Comparison of ENCODE assay signal across 9 cellular contexts in genomic region chr1:32241011-32241763, GRCh38. TPM values are rescaled to one million over a fixed set of nuclear protein-coding genes. Genes with fewer than 3 reads are reported as not detected.
DNase-seq lines count a peak whose midpoint lies in the region; ATAC-seq and TF ChIP-seq lines count a peak whose summit lies in the region.
"Had no signal": no experiment of that assay in that cellular context is flagged by ENCODE, and none has a peak within 500 bp of the region (broad histone marks: within the 10 kb centered on the region; RNA-seq: fewer than 3 reads in every experiment).

No MANE protein-coding gene starts in this region.

- no peaks in the 10 kb centered on the region for H3K36me3 ChIP-seq in Loucy (ENCODE audit: insufficient read depth, low read length)
- H3K36me3 ChIP-seq in esophagus muscularis mucosa, result no peaks in the 10 kb centered on the region
- no peaks in the 10 kb centered on the region for H3K36me3 ChIP-seq in mucosa of rectum (ENCODE audit: control insufficient read depth in 2 of 2, insufficient read depth in 2 of 2, low read length in 2 of 2)
- no peaks in the 10 kb centered on the region for H3K36me3 ChIP-seq in thyroid gland

- no peaks in the 10 kb centered on the region for H3K4me1 ChIP-seq in Loucy (ENCODE audit: insufficient read depth, low read length, poor library complexity, severe bottlenecking)
- peaks cover 28 to 47% (median 37%) of the 10 kb centered on the region in 4 donors for H3K4me1 ChIP-seq in esophagus muscularis mucosa
- H3K4me1 ChIP-seq in mucosa of rectum (ENCODE audit: control insufficient read depth in 2 of 2, insufficient read depth in 2 of 2, low read length in 2 of 2), result peaks cover 3 to 13% of the 10 kb centered on the region in 2 donors
- peaks cover 15 to 28% of the 10 kb centered on the region in 2 donors for H3K4me1 ChIP-seq in thyroid gland

- WGBS in esophagus muscularis mucosa, result 3% methylated on average over 22 of the region's 54 CpGs
- 0% methylated on average over 4 to 9 of the region's 54 CpGs for WGBS in thyroid gland, 2 donors

- POLR2A ChIA-PET in activated CD4-positive, alpha-beta T cell treated with anti-CD3 and anti-CD28 coated beads, Interleukin-2, amount 10 ng/mL, durations not matched to agents 7 days and 5 days (lab: Charles Lee), result interaction anchor here (0.8 to 1.2 kb wide), 2 partner anchors 8 to 13 kb away, joined by 3 to 5 read pairs; no protein-coding TSS in a partner anchor

- peaks cover 3% of the 10 kb centered on the region; the same call in 1 of the 2 replicates for H3F3A ChIP-seq in Loucy (ENCODE audit: low read depth)

- no peaks in the 10 kb centered on the region for H3K9me3 Mint-ChIP-seq in activated CD4-positive, alpha-beta T cell treated with anti-CD3 and anti-CD28 coated beads, Interleukin-2, amount 10 ng/mL, durations not matched to agents 7 days and 5 days

- no peaks in the 10 kb centered on the region for H3K27me3 Mint-ChIP-seq in activated CD4-positive, alpha-beta T cell treated with anti-CD3 and anti-CD28 coated beads, Interleukin-2, amount 10 ng/mL, durations not matched to agents 7 days and 5 days

- ATAC-seq in GM21576 (IDR thresholded peaks at IDR 0.05; ENCODE audit: unreplicated experiment), result no peak

- DNase-seq in stimulated activated CD4-positive, alpha-beta T cell treated with anti-CD3 and anti-CD28 coated beads, Interleukin-12 subunit alpha, Interleukin-12 subunit beta, amount 100 ng/mL, for 4 hours, result peak; percentile 47
- no peak for DNase-seq in stimulated activated CD4-positive, alpha-beta T cell treated with anti-CD3 and anti-CD28 coated beads, Interleukin-4, amount 100 ng/mL, for 4 hours
- peak; percentile 33 for DNase-seq in activated CD4-positive, alpha-beta T cell treated with anti-CD3 and anti-CD28 coated beads, Interleukin-2, amount 10 ng/mL, durations not matched to agents 7 days and 5 days
- DNase-seq in esophagus muscularis mucosa (ENCODE audit: extremely low spot score), result no peak
- peak; percentile 92 to 93 for DNase-seq in thyroid gland

- no peaks in the 10 kb centered on the region for H3K9me2 ChIP-seq in Loucy (replicated peaks; ENCODE audit: low read depth, low read length)

- no peaks in the 10 kb centered on the region for H4K20me1 ChIP-seq in Loucy (ENCODE audit: insufficient read depth, low read length, poor library complexity, severe bottlenecking)

- H3K27ac ChIP-seq in esophagus muscularis mucosa (replicated peaks in 1 of 4) (peak overlapping the region; percentile 73 to 85 (median 82)), mucosa of rectum (ENCODE audit: low read depth in 2 of 2, low read length in 2 of 2) (peak overlapping the region; percentile 75 to 76), thyroid gland (peak overlapping the region; percentile 75 to 95 (median 83))

- H3K27ac Mint-ChIP-seq in activated CD4-positive, alpha-beta T cell treated with anti-CD3 and anti-CD28 coated beads, Interleukin-2, amount 10 ng/mL, durations not matched to agents 7 days and 5 days, result peak overlapping the region; percentile 57

- no peaks in the 10 kb centered on the region for H3K27me3 ChIP-seq in Loucy (ENCODE audit: insufficient read depth, low read length, poor library complexity, severe bottlenecking)
- no peaks in the 10 kb centered on the region for H3K27me3 ChIP-seq in esophagus muscularis mucosa
- no peaks in the 10 kb centered on the region for H3K27me3 ChIP-seq in mucosa of rectum (ENCODE audit: control insufficient read depth in 2 of 2, insufficient read depth in 2 of 2, low read length in 2 of 2)
- no peaks in the 10 kb centered on the region for H3K27me3 ChIP-seq in thyroid gland

- peak overlapping the region; percentile 82 for H2AFZ ChIP-seq in Loucy (ENCODE audit: low read length)

- H3K9ac ChIP-seq in Loucy (ENCODE audit: low read depth, low read length, poor library complexity, severe bottlenecking) (peak overlapping the region; percentile 55), mucosa of rectum (ENCODE audit: low read depth in 1 of 2, low read length in 2 of 2) (peak overlapping the region; percentile 72)

- H3K4me3 ChIP-seq in Loucy (ENCODE audit: low read length, poor library complexity, severe bottlenecking) (peak overlapping the region; percentile 69), esophagus muscularis mucosa (peak overlapping the region; percentile 63 to 67 (median 67)), mucosa of rectum (ENCODE audit: low read length in 2 of 2) (peak overlapping the region; percentile 83 to 86), thyroid gland (replicated peaks in 1 of 3) (peak overlapping the region; percentile 33 to 51 (median 38))

- H3K9me3 ChIP-seq in Loucy (ENCODE audit: insufficient read depth, low read depth, low read length), result no peaks in the 10 kb centered on the region
- no peaks in the 10 kb centered on the region for H3K9me3 ChIP-seq in esophagus muscularis mucosa
- H3K9me3 ChIP-seq in mucosa of rectum (ENCODE audit: control insufficient read depth in 2 of 2, low read length in 2 of 2), result no peaks in the 10 kb centered on the region
- no peaks in the 10 kb centered on the region for H3K9me3 ChIP-seq in thyroid gland

- H3K4me2 ChIP-seq in Loucy (ENCODE audit: low read depth, low read length, poor library complexity, severe bottlenecking), result peak overlapping the region; percentile 76

- intact Hi-C loops in esophagus muscularis mucosa (cut with DNase I), result no loop called here
- intact Hi-C loops in thyroid gland (cut with DNase I), result no loop called here

- CTCF ChIA-PET in activated CD4-positive, alpha-beta T cell treated with anti-CD3 and anti-CD28 coated beads, Interleukin-2, amount 10 ng/mL, durations not matched to agents 7 days and 5 days (lab: Charles Lee), result interaction anchor here (0.6 to 3.4 kb wide), 12 partner anchors 7 to 131 kb away, joined by 3 to 29 read pairs (median 4); partner anchors contain the start of genes FAM167B, HDAC1 and LCK

- H3K4me1 Mint-ChIP-seq in activated CD4-positive, alpha-beta T cell treated with anti-CD3 and anti-CD28 coated beads, Interleukin-2, amount 10 ng/mL, durations not matched to agents 7 days and 5 days, result peaks cover 38% of the 10 kb centered on the region

- TF ChIP-seq EP300 in esophagus muscularis mucosa (IDR thresholded peaks at IDR 0.05), result no peak

- no peaks in the 10 kb centered on the region for H3K36me3 Mint-ChIP-seq in activated CD4-positive, alpha-beta T cell treated with anti-CD3 and anti-CD28 coated beads, Interleukin-2, amount 10 ng/mL, durations not matched to agents 7 days and 5 days (ENCODE audit: low read depth)

- H3K79me2 ChIP-seq in Loucy (ENCODE audit: insufficient read depth, low read length), result no peaks in the 10 kb centered on the region

- H3K4me3 Mint-ChIP-seq in activated CD4-positive, alpha-beta T cell treated with anti-CD3 and anti-CD28 coated beads, Interleukin-2, amount 10 ng/mL, durations not matched to agents 7 days and 5 days, result peak overlapping the region; percentile 78

- TF ChIP-seq CTCF in Loucy (conservative IDR thresholded peaks at IDR 0.05; ENCODE audit: low read length) (no peak), esophagus muscularis mucosa (IDR thresholded peaks at IDR 0.05) (no peak), thyroid gland (IDR thresholded peaks at IDR 0.05) (peak in 1 of 6 experiments; percentile 1)

- TF ChIP-seq POLR2A in esophagus muscularis mucosa (IDR thresholded peaks at IDR 0.05; ENCODE audit: low read depth) (no peak), thyroid gland (IDR thresholded peaks at IDR 0.05) (peak in 1 of 2 donors; percentile 51)

RNA-seq across cellular contexts. Expression of gene FAM167B, which starts 5.8 kb away (rescaled TPM):
- total RNA-seq in activated CD4-positive, alpha-beta T cell treated with anti-CD3 and anti-CD28 coated beads, Interleukin-2, amount 10 ng/mL, durations not matched to agents 7 days and 5 days, result under 1 TPM; 0.58 to 0.87 TPM
- total RNA-seq in esophagus muscularis mucosa, result 1 to 10 TPM in 3 of 4 donors, under 1 TPM in 1; 0.83 to 6.7 (median 4.7) TPM
- 1 to 10 TPM; 3.6 to 5.6 (median 4.1) TPM for total RNA-seq in thyroid gland

RNA-seq across cellular contexts. Expression of gene LCK, which starts 9.9 kb away (rescaled TPM):
- total RNA-seq in activated CD4-positive, alpha-beta T cell treated with anti-CD3 and anti-CD28 coated beads, Interleukin-2, amount 10 ng/mL, durations not matched to agents 7 days and 5 days, result 100 to 1,000 TPM; 434 to 495 TPM
- 1 to 10 TPM in 2 of 4 donors, under 1 TPM in 2; 0.42 to 2.8 (median 1.1) TPM for total RNA-seq in esophagus muscularis mucosa
- total RNA-seq in thyroid gland, result 1 to 10 TPM; 2.2 to 4.0 (median 3.5) TPM

RNA-seq across cellular contexts. Expression of gene EIF3I, which starts 19.0 kb away (rescaled TPM):
- 100 to 1,000 TPM; 173 to 176 TPM for total RNA-seq in activated CD4-positive, alpha-beta T cell treated with anti-CD3 and anti-CD28 coated beads, Interleukin-2, amount 10 ng/mL, durations not matched to agents 7 days and 5 days
- total RNA-seq in esophagus muscularis mucosa (100 to 1,000 TPM; 141 to 214 (median 167) TPM), thyroid gland (100 to 1,000 TPM; 193 to 383 (median 216) TPM)

RNA-seq across cellular contexts. Expression of gene TMEM234, which starts 19.0 kb away (rescaled TPM):
- total RNA-seq in activated CD4-positive, alpha-beta T cell treated with anti-CD3 and anti-CD28 coated beads, Interleukin-2, amount 10 ng/mL, durations not matched to agents 7 days and 5 days, result 10 to 100 TPM; 13.2 to 15.0 TPM
- 1 to 10 TPM; 6.6 to 10.0 (median 8.2) TPM for total RNA-seq in esophagus muscularis mucosa
- total RNA-seq in thyroid gland, result 10 to 100 TPM; 38.4 to 52.8 (median 39.2) TPM

RNA-seq across cellular contexts. Expression of gene DCDC2B, which starts 32.3 kb away (rescaled TPM):
- total RNA-seq in activated CD4-positive, alpha-beta T cell treated with anti-CD3 and anti-CD28 coated beads, Interleukin-2, amount 10 ng/mL, durations not matched to agents 7 days and 5 days, result under 1 TPM; 0.10 TPM
- not detected for total RNA-seq in esophagus muscularis mucosa
- total RNA-seq in thyroid gland, result not detected
- total RNA-seq: pulmonary artery endothelial cell had no signal

Comparison
In these comparisons a context has a peak if more than half of its experiments do, and no peak if none do; other contexts are left out.
1. DNase-seq: peak in stimulated activated CD4-positive, alpha-beta T cell treated with anti-CD3 and anti-CD28 coated beads, Interleukin-12 subunit alpha, Interleukin-12 subunit beta, amount 100 ng/mL, for 4 hours (single experiment), activated CD4-positive, alpha-beta T cell treated with anti-CD3 and anti-CD28 coated beads, Interleukin-2, amount 10 ng/mL, durations not matched to agents 7 days and 5 days (single experiment) and thyroid gland (2 of 2); none in stimulated activated CD4-positive, alpha-beta T cell treated with anti-CD3 and anti-CD28 coated beads, Interleukin-4, amount 100 ng/mL, for 4 hours (0 of 2) and esophagus muscularis mucosa (single experiment).
2. RNA of gene LCK, which starts 9.9 kb away (total RNA-seq): 434 to 495 TPM in activated CD4-positive, alpha-beta T cell treated with anti-CD3 and anti-CD28 coated beads, Interleukin-2, amount 10 ng/mL, durations not matched to agents 7 days and 5 days; 2.2 to 4.0 TPM in thyroid gland and 0.42 to 2.8 TPM in esophagus muscularis mucosa; every median in the first group is over 10 times any median in the second.
3. Peak in every context shown above with its lines, with median percentiles within 50 percentile points of each other: H3K4me3 ChIP-seq and H3K27ac ChIP-seq.